ENCODE assay signal across 10 cellular contexts in the genomic region with DNA sequence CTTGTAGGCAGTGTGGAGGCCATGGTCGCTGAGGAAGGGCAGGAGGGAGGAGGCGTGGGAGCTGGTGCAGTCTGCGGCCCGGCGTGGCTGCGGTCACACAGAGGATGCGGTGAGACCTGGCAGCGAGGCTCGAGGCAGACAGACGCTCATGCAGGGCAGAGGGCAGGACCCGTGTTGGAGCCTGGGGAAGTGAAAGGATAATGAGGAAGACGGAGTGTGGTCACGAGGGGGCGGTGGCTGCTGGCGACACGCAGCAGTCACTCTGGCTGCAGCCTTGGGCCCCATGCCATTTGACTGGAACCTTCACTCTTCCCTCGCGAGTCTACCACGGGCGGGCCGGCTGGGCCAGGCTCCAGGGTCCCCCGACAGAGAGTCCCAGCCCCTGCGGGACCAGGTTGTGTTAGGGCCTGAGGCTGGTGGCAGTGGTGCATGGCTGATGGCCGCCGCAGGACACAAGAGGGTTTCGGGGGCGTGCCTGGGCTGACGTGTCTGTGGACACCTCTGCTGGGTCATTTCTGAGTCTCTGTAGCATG.
DNase-seq lines count a peak whose midpoint lies in the region; ATAC-seq, FAIRE-seq and TF ChIP-seq lines count a peak whose summit lies in the region.
"Had no signal": no experiment of that assay in that cellular context is flagged by ENCODE, and none has a peak within 500 bp of the region (broad histone marks: within the 10 kb centered on the region; RNA-seq: fewer than 3 reads in every experiment).

No MANE protein-coding gene starts in this region.

- H3K4me3 Mint-ChIP-seq in nephron, result peak overlapping the region in 1 of 3 experiments; percentile 12

- peaks cover 3% of the 10 kb centered on the region for H3K9me3 Mint-ChIP-seq in nephron

- peak; percentile 66 for ATAC-seq in HG03460 (IDR thresholded peaks at IDR 0.05; ENCODE audit: unreplicated experiment)

- TF ChIP-seq POLR2A in GM12892 (IDR thresholded peaks at IDR 0.05; ENCODE audit: low read depth, low read length), result no peak

- FAIRE-seq in GM12892 (lab: Jason Lieb, UNC), result peak; percentile 54
- FAIRE-seq: G401.6 had no signal

- H3K27ac ChIP-seq in caudate nucleus (ENCODE audit: low read depth, low read length), result peak overlapping the region; percentile 46
- H3K27ac ChIP-seq: brain microvascular endothelial cell had no signal

- H3K27me3 Mint-ChIP-seq in nephron (ENCODE audit: low read depth), result peaks cover 17% of the 10 kb centered on the region

- peaks cover 19% of the 10 kb centered on the region for H3K36me3 Mint-ChIP-seq in nephron (ENCODE audit: low read depth)

- DNase-seq in GM12892 (ENCODE audit: insufficient read length) (no peak), caudate nucleus (lab: John Stamatoyannopoulos, UW) (peak in 11 of 61 donors; percentile 30 to 67 (median 44)), NCI-H2171 (lab: John Stamatoyannopoulos, UW) (no peak), NCI-H1417 treated with DMSO at 0.1 percent for 48 hours (lab: John Stamatoyannopoulos, UW) (no peak), GM19240 (ENCODE audit: insufficient read length, low spot score) (no peak), iPS-NIHi11 (ENCODE audit: low spot score) (no peak)
- DNase-seq: brain microvascular endothelial cell had no signal

- no peak for TF ChIP-seq CTCF in nephron (IDR thresholded peaks at IDR 0.05; ENCODE audit: unreplicated experiment in 3 of 3)

- peak overlapping the region in 2 of 3 experiments; percentile 57 to 60 for H3K27ac Mint-ChIP-seq in nephron

- peaks cover 54% of the 10 kb centered on the region for H3K4me1 Mint-ChIP-seq in nephron
